In the genomic region with DNA sequence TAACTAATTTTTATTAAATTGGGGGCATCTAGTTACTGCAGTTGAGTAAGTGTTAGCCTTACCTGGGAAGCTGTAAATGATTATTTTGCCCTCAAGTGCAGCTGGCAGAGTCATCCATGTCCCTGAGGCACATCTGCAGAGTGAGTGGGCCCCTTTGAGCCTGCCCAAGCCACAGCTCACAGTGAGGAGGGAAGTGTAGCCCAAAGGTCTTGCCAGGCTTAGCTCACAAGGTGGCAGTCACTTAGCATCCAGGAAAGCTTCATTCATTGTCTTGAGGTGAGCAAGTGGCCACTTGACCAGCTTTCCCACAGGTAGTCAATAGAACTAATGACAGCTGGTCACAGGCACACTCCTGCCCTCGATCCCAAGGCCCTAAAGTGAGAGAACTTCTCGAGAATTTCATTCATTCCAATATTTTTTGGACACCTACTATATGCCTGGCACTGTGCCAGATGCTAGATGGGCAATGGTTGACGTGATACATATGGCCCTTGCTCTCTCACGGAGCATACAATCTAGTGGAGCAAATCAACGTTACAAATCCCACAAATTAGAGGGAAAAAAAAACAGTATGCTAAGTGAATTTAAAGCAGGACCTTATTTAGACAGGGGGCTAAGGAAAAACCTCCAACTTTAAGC, we compare ENCODE assay signal across 11 cellular contexts. TPM values are rescaled to one million over a fixed set of nuclear protein-coding genes. Genes with fewer than 3 reads are reported as not detected.
DNase-seq lines count a peak whose midpoint lies in the region; TF ChIP-seq lines count a peak whose summit lies in the region.
"Had no signal": no experiment of that assay in that cellular context is flagged by ENCODE, and none has a peak within 500 bp of the region (broad histone marks: within the 10 kb centered on the region; RNA-seq: fewer than 3 reads in every experiment).

No MANE protein-coding gene starts in this region.

- no peak overlapping the region for H4K91ac ChIP-seq in neuronal stem cell (ENCODE audit: low read depth, low read length, poor library complexity)

- H3K9me3 ChIP-seq in HEK293 (ENCODE audit: control insufficient read depth, insufficient read depth, low read depth, low read length) (no peaks in the 10 kb centered on the region), mammary epithelial cell (replicated peaks; ENCODE audit: insufficient read depth, low read length) (no peaks in the 10 kb centered on the region), neuronal stem cell (replicated peaks in 1 of 2; ENCODE audit: control insufficient read depth in 2 of 2, insufficient read depth in 1 of 2, low read depth in 1 of 2, low read length in 2 of 2) (peaks cover 0 to 2% of the 10 kb centered on the region in 2 donors)

- peaks cover 62% of the 10 kb centered on the region for H3K79me2 ChIP-seq in mammary epithelial cell (ENCODE audit: insufficient read depth, low read length)

- H3K4me1 ChIP-seq in HEK293 (ENCODE audit: control insufficient read depth, insufficient read depth, low read length): peaks cover 31% of the 10 kb centered on the region
- H3K4me1 ChIP-seq in mammary epithelial cell (ENCODE audit: insufficient read depth, low read length): peaks cover 68% of the 10 kb centered on the region
- peaks cover 0 to 7% of the 10 kb centered on the region in 2 donors for H3K4me1 ChIP-seq in neuronal stem cell (ENCODE audit: control insufficient read depth in 2 of 2, insufficient read depth in 1 of 2, low read depth in 1 of 2, low read length in 2 of 2)

- H2AFZ ChIP-seq in mammary epithelial cell (ENCODE audit: low read depth, low read length): no peak overlapping the region
- H2AFZ ChIP-seq in neuronal stem cell (ENCODE audit: low read length): no peak overlapping the region

- 48% methylated on average over 5 of the region's 5 CpGs for WGBS in mammary epithelial cell (ENCODE audit: low coverage, missing lambda C conversion rate)
- WGBS in neuronal stem cell (ENCODE audit: extremely low coverage in 2 of 2, insufficient read length in 2 of 2, insufficient replicate concordance in 1 of 2), 2 donors: no CpG with 5 or more reads among the region's 5 CpGs

- BruUV-seq in mammary epithelial cell (replicated peaks; lab: Mats Ljungman, UMichigan): no TSS peak

- H3K79me1 ChIP-seq in neuronal stem cell (ENCODE audit: low read depth, low read length): no peaks in the 10 kb centered on the region

- H3K4ac ChIP-seq in neuronal stem cell (ENCODE audit: low read length): no peak overlapping the region

- H4K20me1 ChIP-seq in mammary epithelial cell (ENCODE audit: insufficient read depth, low read length): no peaks in the 10 kb centered on the region

- no peak overlapping the region for H2BK5ac ChIP-seq in neuronal stem cell (ENCODE audit: low read length)

- H3K4me3 ChIP-seq in HEK293 (ENCODE audit: low read depth, low read length) (no peak overlapping the region), mammary epithelial cell (replicated peaks in 1 of 3; ENCODE audit: insufficient read depth in 1 of 3, low read depth in 2 of 3, low read length in 3 of 3) (no peak overlapping the region), neuronal stem cell (ENCODE audit: low read length in 2 of 2) (no peak overlapping the region), dorsolateral prefrontal cortex (no peak overlapping the region)

- DNase-seq in NCI-H1417 (lab: John Stamatoyannopoulos, UW): peak in 2 of 3 experiments; percentile 18 to 50
- DNase-seq in NCI-H1417 treated with DMSO at 0.1 percent for 48 hours (lab: John Stamatoyannopoulos, UW): no peak
- peak; percentile 37 for DNase-seq in mammary epithelial cell
- DNase-seq in neuronal stem cell (ENCODE audit: low spot score): no peak
- no peak for DNase-seq in OCI-M1 (lab: John Stamatoyannopoulos, UW)
- DNase-seq in NCI-H1694 treated with DMSO at 0.1 percent for 48 hours (lab: John Stamatoyannopoulos, UW): no peak
- DNase-seq in dorsolateral prefrontal cortex: no peak
- DNase-seq: activated CD4-positive, alpha-beta T cell treated with anti-CD3 and anti-CD28 coated beads for 48 hours; NCI-H1092 treated with DMSO at 0.1 percent for 48 hours; T-helper 17 cell had no signal

- H3K18ac ChIP-seq in neuronal stem cell (ENCODE audit: low read length): no peak overlapping the region

- peak overlapping the region; percentile 36 for H2AK5ac ChIP-seq in neuronal stem cell (ENCODE audit: low read depth, low read length)

- intact Hi-C loops in mammary epithelial cell (cut with micrococcal nuclease) (no loop called here), dorsolateral prefrontal cortex (cut with DNase I) (no loop called here)

- no peak overlapping the region for H3K14ac ChIP-seq in neuronal stem cell (ENCODE audit: low read length)

- H3K9ac ChIP-seq in mammary epithelial cell (ENCODE audit: insufficient read depth, low read length): no peak overlapping the region
- H3K9ac ChIP-seq in neuronal stem cell (ENCODE audit: low read depth, low read length, poor library complexity): no peak overlapping the region

- CTCF ChIA-PET in HEK293 (lab: Yijun Ruan, JAX): interaction anchor here (0.7 to 6.3 kb wide), 7 partner anchors 11 to 329 kb away, joined by 3 to 38 read pairs (median 3); no protein-coding TSS in a partner anchor
- CTCF ChIA-PET in mammary epithelial cell (lab: Charles Lee; ENCODE audit: low non-redundant PET): interaction anchor here (0.7 to 1.1 kb wide), 2 partner anchors 33 to 59 kb away, joined by 4 to 7 read pairs; no protein-coding TSS in a partner anchor

- dilution Hi-C loops in mammary epithelial cell (cut with HindIII; ENCODE audit: low sequenced_read_pairs): loop anchor here (10.0 kb wide), 1 partner anchor 49 kb away; no protein-coding TSS in a partner anchor

- H3K27me3 ChIP-seq in mammary epithelial cell (ENCODE audit: insufficient read depth, low read length) (no peaks in the 10 kb centered on the region), neuronal stem cell (ENCODE audit: control insufficient read depth in 3 of 3, insufficient read depth in 3 of 3, low read depth in 1 of 3, low read length in 3 of 3) (peaks cover 0 to 6% (median 0%) of the 10 kb centered on the region in 3 experiments), dorsolateral prefrontal cortex (no peaks in the 10 kb centered on the region)

- POLR2A ChIA-PET in HEK293 (lab: Yijun Ruan, JAX): no interaction called here

- no peak overlapping the region for H2BK120ac ChIP-seq in neuronal stem cell (ENCODE audit: low read depth, low read length)

- no peak overlapping the region for H4K8ac ChIP-seq in neuronal stem cell (ENCODE audit: low read depth, low read length)

- H2BK15ac ChIP-seq in neuronal stem cell (ENCODE audit: low read length): no peak overlapping the region

- H3K36me3 ChIP-seq in HEK293 (ENCODE audit: control insufficient read depth in 2 of 2, insufficient read depth in 1 of 2, low read length in 2 of 2): no peaks in the 10 kb centered on the region
- no peaks in the 10 kb centered on the region for H3K36me3 ChIP-seq in mammary epithelial cell (ENCODE audit: insufficient read depth, low read length)
- H3K36me3 ChIP-seq in neuronal stem cell (replicated peaks in 1 of 2; ENCODE audit: control insufficient read depth in 2 of 2, insufficient read depth in 2 of 2, low read length in 2 of 2): no peaks in the 10 kb centered on the region

- H3K4me2 ChIP-seq in mammary epithelial cell (ENCODE audit: insufficient read depth, low read depth, low read length) (peak overlapping the region; percentile 0), neuronal stem cell (ENCODE audit: insufficient read depth, low read length, poor library complexity, severe bottlenecking) (no peak overlapping the region)

- no peak overlapping the region for H2BK12ac ChIP-seq in neuronal stem cell (ENCODE audit: low read length)

- TF ChIP-seq CTCF in HEK293 (tag by site-specific recombination; IDR thresholded peaks at IDR 0.05): 0 out of 2 replicates have a peak, but pooled peaks have one; percentile 10
- peak in 1 of 2 donors; percentile 48 for TF ChIP-seq CTCF in mammary epithelial cell (conservative IDR thresholded peaks at IDR 0.05 in 1 of 2, IDR thresholded peaks at IDR 0.05 in 1 of 2; ENCODE audit: extremely low read depth in 1 of 2, insufficient read depth in 1 of 2, low read depth in 1 of 2, low read length in 2 of 2)
- no peak for TF ChIP-seq CTCF in dorsolateral prefrontal cortex (IDR thresholded peaks at IDR 0.05 in 54 of 56, conservative IDR thresholded peaks at IDR 0.05 in 2 of 56; ENCODE audit: low read depth in 1 of 56, partially characterized antibody in 56 of 56)

- H3K27ac ChIP-seq in HEK293 (ENCODE audit: extremely low read depth, low read depth, low read length) (no peak overlapping the region), mammary epithelial cell (ENCODE audit: insufficient read depth, low read depth, low read length) (peak overlapping the region; percentile 25), neuronal stem cell (replicated peaks; ENCODE audit: low read length) (no peak overlapping the region), dorsolateral prefrontal cortex (peak overlapping the region in 23 of 59 donors; percentile 0 to 69 (median 36))

- in situ Hi-C loops in mammary epithelial cell (cut with MboI; ENCODE audit: low sequenced_read_pairs in 2 of 2): loop anchor here (5.0 to 10.0 kb wide), 3 partner anchors 59 to 182 kb away; no protein-coding TSS in a partner anchor

- no peak overlapping the region for H3K23ac ChIP-seq in neuronal stem cell (ENCODE audit: low read depth, low read length, poor library complexity)

TF ChIP-seq in HEK293, 187 proteins besides CTCF, POLR2A, EP300 and RAD21 (continues in another document):
- TF ChIP-seq, protein P1, sequence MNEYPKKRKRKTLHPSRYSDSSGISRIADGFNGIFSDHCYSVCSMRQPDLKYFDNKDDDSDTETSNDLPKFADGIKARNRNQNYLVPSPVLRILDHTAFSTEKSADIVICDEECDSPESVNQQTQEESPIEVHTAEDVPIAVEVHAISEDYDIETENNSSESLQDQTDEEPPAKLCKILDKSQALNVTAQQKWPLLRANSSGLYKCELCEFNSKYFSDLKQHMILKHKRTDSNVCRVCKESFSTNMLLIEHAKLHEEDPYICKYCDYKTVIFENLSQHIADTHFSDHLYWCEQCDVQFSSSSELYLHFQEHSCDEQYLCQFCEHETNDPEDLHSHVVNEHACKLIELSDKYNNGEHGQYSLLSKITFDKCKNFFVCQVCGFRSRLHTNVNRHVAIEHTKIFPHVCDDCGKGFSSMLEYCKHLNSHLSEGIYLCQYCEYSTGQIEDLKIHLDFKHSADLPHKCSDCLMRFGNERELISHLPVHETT (tag by site-specific recombination; IDR thresholded peaks at IDR 0.05): no peak

RNA-seq across cellular contexts. Expression of a gene that starts 14.3 kb away (rescaled TPM):
- total RNA-seq in mammary epithelial cell (1 to 10 TPM; 5.4 to 8.5 TPM), dorsolateral prefrontal cortex (100 to 1,000 TPM in 47 of 120 experiments, 10 to 100 TPM in 73; 43.3 to 151 (median 93.9) TPM)
- 5.7 TPM for polyA plus RNA-seq in mammary epithelial cell
- 1.2 TPM for polyA minus RNA-seq in mammary epithelial cell
- 31.0 TPM for polyA plus RNA-seq in neuronal stem cell (2013, experiment 1 of 2)
- 31.4 TPM for polyA plus RNA-seq in neuronal stem cell (2013, experiment 2 of 2)
- total RNA-seq: T-helper 17 cell had no signal

Comparison
In these comparisons a context has a peak if more than half of its experiments do, and no peak if none do; other contexts are left out.
1. DNase-seq: peak in NCI-H1417 (2 of 3) and mammary epithelial cell (single experiment); none in NCI-H1417 treated with DMSO at 0.1 percent for 48 hours (single experiment), neuronal stem cell (single experiment), OCI-M1 (single experiment), NCI-H1694 treated with DMSO at 0.1 percent for 48 hours (single experiment) and dorsolateral prefrontal cortex (0 of 10).
2. RNA of a gene that starts 14.3 kb away (total RNA-seq): 43.3 to 151 TPM in dorsolateral prefrontal cortex; 5.4 to 8.5 TPM in mammary epithelial cell; every median in the first group is over 4 times any median in the second.